In the genomic region with DNA sequence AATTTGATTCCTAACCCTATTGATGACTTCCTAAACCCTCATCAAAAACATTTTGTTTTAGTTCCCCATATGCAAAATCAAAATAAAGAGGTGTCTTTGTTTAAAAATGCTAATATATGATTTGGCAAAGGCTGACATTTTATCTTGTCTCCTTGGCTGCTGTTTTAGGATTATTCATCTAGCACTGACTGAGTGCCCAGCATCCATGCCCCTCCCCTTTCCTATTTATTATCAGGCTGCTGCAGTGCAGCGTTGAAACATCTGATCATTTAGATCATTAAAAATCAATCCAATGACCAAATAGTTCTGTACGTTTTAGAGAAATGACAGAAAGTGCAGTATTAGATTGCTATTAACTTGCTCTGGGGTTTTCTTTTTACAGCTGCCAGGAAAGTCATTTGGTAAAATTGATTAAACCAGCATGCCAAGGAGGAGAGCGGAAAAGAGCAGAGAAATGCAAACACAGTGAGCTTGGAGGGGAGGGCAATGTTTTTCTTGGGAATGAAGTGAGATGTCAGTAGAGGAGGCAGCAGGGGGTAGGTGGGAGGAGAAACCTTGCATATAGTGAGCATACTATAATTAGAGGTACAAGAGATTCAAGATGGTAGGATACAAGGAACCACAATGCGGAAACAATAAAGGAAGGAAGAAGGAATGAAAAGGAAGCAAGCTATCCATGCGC, we compare ENCODE assay signal across 1 cellular context.
TF ChIP-seq lines count a peak whose summit lies in the region.

No MANE protein-coding gene starts in this region.

TF ChIP-seq in GM23338, 12 proteins besides CTCF, POLR2A, EP300 and RAD21 (continued from another document):
- TF ChIP-seq EZH2phosphoT487 (IDR thresholded peaks at IDR 0.05; ENCODE audit: unreplicated experiment) (no peak), STAT1 (IDR thresholded peaks at IDR 0.05; ENCODE audit: unreplicated experiment) (no peak), EZH2 (IDR thresholded peaks at IDR 0.05; ENCODE audit: low read depth, unreplicated experiment) (no peak), POLR2AphosphoS5 (IDR thresholded peaks at IDR 0.05; ENCODE audit: low read depth) (no peak), CREB1 (CRISPR knock-in tag; IDR thresholded peaks at IDR 0.05; ENCODE audit: low read depth) (no peak), JUNB (IDR thresholded peaks at IDR 0.05; ENCODE audit: unreplicated experiment) (no peak), ZNF331 (CRISPR knock-in tag; IDR thresholded peaks at IDR 0.05; ENCODE audit: low read depth) (no peak), ZNF114 (CRISPR knock-in tag; IDR thresholded peaks at IDR 0.05) (no peak)
- TF ChIP-seq, protein P1, sequence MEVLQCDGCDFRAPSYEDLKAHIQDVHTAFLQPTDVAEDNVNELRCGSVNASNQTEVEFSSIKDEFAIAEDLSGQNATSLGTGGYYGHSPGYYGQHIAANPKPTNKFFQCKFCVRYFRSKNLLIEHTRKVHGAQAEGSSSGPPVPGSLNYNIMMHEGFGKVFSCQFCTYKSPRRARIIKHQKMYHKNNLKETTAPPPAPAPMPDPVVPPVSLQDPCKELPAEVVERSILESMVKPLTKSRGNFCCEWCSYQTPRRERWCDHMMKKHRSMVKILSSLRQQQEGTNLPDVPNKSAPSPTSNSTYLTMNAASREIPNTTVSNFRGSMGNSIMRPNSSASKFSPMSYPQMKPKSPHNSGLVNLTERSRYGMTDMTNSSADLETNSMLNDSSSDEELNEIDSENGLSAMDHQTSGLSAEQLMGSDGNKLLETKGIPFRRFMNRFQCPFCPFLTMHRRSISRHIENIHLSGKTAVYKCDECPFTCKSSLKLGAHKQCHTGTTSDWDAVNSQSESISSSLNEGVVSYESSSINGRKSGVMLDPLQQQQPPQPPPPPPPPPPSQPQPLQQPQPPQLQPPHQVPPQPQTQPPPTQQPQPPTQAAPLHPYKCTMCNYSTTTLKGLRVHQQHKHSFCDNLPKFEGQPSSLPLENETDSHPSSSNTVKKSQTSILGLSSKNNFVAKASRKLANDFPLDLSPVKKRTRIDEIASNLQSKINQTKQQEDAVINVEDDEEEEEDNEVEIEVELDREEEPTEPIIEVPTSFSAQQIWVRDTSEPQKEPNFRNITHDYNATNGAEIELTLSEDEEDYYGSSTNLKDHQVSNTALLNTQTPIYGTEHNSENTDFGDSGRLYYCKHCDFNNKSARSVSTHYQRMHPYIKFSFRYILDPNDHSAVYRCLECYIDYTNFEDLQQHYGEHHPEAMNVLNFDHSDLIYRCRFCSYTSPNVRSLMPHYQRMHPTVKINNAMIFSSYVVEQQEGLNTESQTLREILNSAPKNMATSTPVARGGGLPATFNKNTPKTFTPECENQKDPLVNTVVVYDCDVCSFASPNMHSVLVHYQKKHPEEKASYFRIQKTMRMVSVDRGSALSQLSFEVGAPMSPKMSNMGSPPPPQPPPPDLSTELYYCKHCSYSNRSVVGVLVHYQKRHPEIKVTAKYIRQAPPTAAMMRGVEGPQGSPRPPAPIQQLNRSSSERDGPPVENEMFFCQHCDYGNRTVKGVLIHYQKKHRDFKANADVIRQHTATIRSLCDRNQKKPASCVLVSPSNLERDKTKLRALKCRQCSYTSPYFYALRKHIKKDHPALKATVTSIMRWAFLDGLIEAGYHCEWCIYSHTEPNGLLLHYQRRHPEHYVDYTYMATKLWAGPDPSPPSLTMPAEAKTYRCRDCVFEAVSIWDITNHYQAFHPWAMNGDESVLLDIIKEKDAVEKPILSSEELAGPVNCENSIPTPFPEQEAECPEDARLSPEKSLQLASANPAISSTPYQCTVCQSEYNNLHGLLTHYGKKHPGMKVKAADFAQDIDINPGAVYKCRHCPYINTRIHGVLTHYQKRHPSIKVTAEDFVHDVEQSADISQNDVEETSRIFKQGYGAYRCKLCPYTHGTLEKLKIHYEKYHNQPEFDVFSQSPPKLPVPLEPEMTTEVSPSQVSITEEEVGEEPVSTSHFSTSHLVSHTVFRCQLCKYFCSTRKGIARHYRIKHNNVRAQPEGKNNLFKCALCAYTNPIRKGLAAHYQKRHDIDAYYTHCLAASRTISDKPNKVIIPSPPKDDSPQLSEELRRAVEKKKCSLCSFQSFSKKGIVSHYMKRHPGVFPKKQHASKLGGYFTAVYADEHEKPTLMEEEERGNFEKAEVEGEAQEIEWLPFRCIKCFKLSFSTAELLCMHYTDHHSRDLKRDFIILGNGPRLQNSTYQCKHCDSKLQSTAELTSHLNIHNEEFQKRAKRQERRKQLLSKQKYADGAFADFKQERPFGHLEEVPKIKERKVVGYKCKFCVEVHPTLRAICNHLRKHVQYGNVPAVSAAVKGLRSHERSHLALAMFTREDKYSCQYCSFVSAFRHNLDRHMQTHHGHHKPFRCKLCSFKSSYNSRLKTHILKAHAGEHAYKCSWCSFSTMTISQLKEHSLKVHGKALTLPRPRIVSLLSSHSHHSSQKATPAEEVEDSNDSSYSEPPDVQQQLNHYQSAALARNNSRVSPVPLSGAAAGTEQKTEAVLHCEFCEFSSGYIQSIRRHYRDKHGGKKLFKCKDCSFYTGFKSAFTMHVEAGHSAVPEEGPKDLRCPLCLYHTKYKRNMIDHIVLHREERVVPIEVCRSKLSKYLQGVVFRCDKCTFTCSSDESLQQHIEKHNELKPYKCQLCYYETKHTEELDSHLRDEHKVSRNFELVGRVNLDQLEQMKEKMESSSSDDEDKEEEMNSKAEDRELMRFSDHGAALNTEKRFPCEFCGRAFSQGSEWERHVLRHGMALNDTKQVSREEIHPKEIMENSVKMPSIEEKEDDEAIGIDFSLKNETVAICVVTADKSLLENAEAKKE (CRISPR knock-in tag; IDR thresholded peaks at IDR 0.05) = no peak
- TF ChIP-seq, protein P2, sequence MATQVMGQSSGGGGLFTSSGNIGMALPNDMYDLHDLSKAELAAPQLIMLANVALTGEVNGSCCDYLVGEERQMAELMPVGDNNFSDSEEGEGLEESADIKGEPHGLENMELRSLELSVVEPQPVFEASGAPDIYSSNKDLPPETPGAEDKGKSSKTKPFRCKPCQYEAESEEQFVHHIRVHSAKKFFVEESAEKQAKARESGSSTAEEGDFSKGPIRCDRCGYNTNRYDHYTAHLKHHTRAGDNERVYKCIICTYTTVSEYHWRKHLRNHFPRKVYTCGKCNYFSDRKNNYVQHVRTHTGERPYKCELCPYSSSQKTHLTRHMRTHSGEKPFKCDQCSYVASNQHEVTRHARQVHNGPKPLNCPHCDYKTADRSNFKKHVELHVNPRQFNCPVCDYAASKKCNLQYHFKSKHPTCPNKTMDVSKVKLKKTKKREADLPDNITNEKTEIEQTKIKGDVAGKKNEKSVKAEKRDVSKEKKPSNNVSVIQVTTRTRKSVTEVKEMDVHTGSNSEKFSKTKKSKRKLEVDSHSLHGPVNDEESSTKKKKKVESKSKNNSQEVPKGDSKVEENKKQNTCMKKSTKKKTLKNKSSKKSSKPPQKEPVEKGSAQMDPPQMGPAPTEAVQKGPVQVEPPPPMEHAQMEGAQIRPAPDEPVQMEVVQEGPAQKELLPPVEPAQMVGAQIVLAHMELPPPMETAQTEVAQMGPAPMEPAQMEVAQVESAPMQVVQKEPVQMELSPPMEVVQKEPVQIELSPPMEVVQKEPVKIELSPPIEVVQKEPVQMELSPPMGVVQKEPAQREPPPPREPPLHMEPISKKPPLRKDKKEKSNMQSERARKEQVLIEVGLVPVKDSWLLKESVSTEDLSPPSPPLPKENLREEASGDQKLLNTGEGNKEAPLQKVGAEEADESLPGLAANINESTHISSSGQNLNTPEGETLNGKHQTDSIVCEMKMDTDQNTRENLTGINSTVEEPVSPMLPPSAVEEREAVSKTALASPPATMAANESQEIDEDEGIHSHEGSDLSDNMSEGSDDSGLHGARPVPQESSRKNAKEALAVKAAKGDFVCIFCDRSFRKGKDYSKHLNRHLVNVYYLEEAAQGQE (IDR thresholded peaks at IDR 0.05; ENCODE audit: unreplicated experiment) = no peak
